In the genomic region with DNA sequence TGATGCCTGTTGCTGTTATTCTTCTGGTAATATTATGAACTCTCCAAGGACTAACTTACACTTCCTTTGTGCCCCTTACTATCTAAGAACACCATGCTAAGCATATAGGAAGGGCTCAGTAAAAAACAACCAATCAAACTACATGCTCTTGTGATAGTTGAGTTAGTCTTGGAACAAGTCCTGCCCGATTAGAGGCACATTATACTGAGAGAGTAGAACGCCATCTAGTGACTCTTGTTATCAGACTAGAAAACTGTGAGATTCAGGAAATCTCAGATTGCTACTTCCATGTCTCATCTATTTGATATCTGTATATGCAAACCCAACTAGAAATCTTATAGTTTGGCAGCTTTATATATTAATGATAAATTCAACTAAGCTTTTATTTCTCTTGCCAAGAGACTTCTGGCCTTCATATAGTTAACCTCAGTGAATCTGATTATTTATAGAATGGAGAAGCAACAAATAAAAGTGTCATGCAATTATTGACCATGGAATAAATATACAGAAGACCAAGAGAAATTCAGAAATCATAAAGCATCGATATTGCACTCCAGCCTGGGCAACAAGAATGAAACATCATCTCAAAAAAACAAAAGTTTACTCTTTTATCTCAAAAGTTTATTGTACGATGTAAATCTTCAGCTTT, we compare ENCODE assay signal across 8 cellular contexts. TPM values are rescaled to one million over a fixed set of nuclear protein-coding genes. Genes with fewer than 3 reads are reported as not detected.
DNase-seq lines count a peak whose midpoint lies in the region; ATAC-seq, FAIRE-seq and TF ChIP-seq lines count a peak whose summit lies in the region.

No MANE protein-coding gene starts in this region.

- H3K27me3 ChIP-seq in bronchial epithelial cell (ENCODE audit: control insufficient read depth, insufficient read depth, low read length): no peaks in the 10 kb centered on the region
- H3K27me3 ChIP-seq in upper lobe of left lung: no peaks in the 10 kb centered on the region

- no peak overlapping the region for H3K27ac ChIP-seq in upper lobe of left lung

- TF ChIP-seq POLR2A in upper lobe of left lung (IDR thresholded peaks at IDR 0.05): no peak

- FAIRE-seq in bronchial epithelial cell (lab: Jason Lieb, UNC): no peak

- DNase-seq in DMS53 treated with DMSO at 0.1 percent for 48 hours (lab: John Stamatoyannopoulos, UW; ENCODE audit: unreplicated experiment) (peak; percentile 83), NOMO-1 treated with DMSO at 0.1 percent for 48 hours (lab: John Stamatoyannopoulos, UW; ENCODE audit: unreplicated experiment) (peak; percentile 74), bronchial epithelial cell (ENCODE audit: low read depth) (peak; percentile 79), left colon (no peak), upper lobe of left lung (no peak), mesenteric fat pad (ENCODE audit: low spot score) (no peak)
- DNase-seq in Jurkat, Clone E6-1 (ENCODE audit: low read depth, low spot score): peak; percentile 68
- DNase-seq in stimulated activated CD4-positive, alpha-beta T cell treated with anti-CD3 and anti-CD28 coated beads, Interleukin-15, amount 100 ng/mL, for 24 hours: no peak

- TF ChIP-seq CTCF in bronchial epithelial cell (IDR thresholded peaks at IDR 0.05; ENCODE audit: insufficient read depth, low read length, severe bottlenecking) (peak; percentile 54), upper lobe of left lung (IDR thresholded peaks at IDR 0.05) (peak in 4 of 6 experiments; percentile 31 to 55 (median 50))

- peak; percentile 88 for ATAC-seq in left colon
- ATAC-seq in upper lobe of left lung (ENCODE audit: low FRiP score in 2 of 2): peak in 1 of 2 donors; percentile 76

- peaks cover 0 to 6% (median 0%) of the 10 kb centered on the region in 4 donors for H3K4me1 ChIP-seq in upper lobe of left lung

- 19 to 20% methylated on average over 4 of the region's 4 CpGs for WGBS in upper lobe of left lung, 2 donors

- intact Hi-C loops in left colon (cut with DNase I, micrococcal nuclease): loop anchor here in 1 of 2 donors (10.0 kb wide), 1 partner anchor 441 kb away; no protein-coding TSS in a partner anchor

- H3K36me3 ChIP-seq in bronchial epithelial cell (ENCODE audit: control insufficient read depth, insufficient read depth, low read length) (no peaks in the 10 kb centered on the region), upper lobe of left lung (no peaks in the 10 kb centered on the region)

- TF ChIP-seq EP300 in upper lobe of left lung (IDR thresholded peaks at IDR 0.05): no peak

- no peak overlapping the region for H3K4me3 ChIP-seq in Jurkat, Clone E6-1 (ENCODE audit: low read length)
- H3K4me3 ChIP-seq in bronchial epithelial cell (ENCODE audit: low read depth, low read length) (no peak overlapping the region), upper lobe of left lung (no peak overlapping the region)

- no peaks in the 10 kb centered on the region for H3K9me3 ChIP-seq in upper lobe of left lung

RNA-seq across cellular contexts. Expression of gene SRRM1, which starts 7.8 kb away (rescaled TPM):
- 75.6 TPM for polyA plus RNA-seq in Jurkat, Clone E6-1 (2012; ENCODE audit: insufficient read depth, insufficient read length)
- total RNA-seq in bronchial epithelial cell (18.4 and 20.6 TPM in 2 replicates), left colon (100 to 1,000 TPM; 106 to 115 TPM), upper lobe of left lung (100 to 1,000 TPM in 3 of 6 donors, 10 to 100 TPM in 3; 76.0 to 429 (median 100.0) TPM), mesenteric fat pad (103 TPM)

Comparison
In these comparisons a context has a peak if more than half of its experiments do, and no peak if none do; other contexts are left out.
1. DNase-seq: peak in DMS53 treated with DMSO at 0.1 percent for 48 hours (single experiment), Jurkat, Clone E6-1 (single experiment), NOMO-1 treated with DMSO at 0.1 percent for 48 hours (single experiment) and bronchial epithelial cell (single experiment); none in left colon (0 of 2), upper lobe of left lung (0 of 2), mesenteric fat pad (single experiment) and stimulated activated CD4-positive, alpha-beta T cell treated with anti-CD3 and anti-CD28 coated beads, Interleukin-15, amount 100 ng/mL, for 24 hours (single experiment).